Comparison of ENCODE assay signal across 1 cellular context in genomic region chr16:8204769-8205168, GRCh38.
TF ChIP-seq lines count a peak whose summit lies in the region.

No MANE protein-coding gene starts in this region.

TF ChIP-seq in HepG2, 621 proteins besides CTCF, POLR2A, EP300 and RAD21 (continued from another document):
- no peak for TF ChIP-seq ATF4 (CRISPR knock-in tag; IDR thresholded peaks at IDR 0.05)
